In the genomic region with DNA sequence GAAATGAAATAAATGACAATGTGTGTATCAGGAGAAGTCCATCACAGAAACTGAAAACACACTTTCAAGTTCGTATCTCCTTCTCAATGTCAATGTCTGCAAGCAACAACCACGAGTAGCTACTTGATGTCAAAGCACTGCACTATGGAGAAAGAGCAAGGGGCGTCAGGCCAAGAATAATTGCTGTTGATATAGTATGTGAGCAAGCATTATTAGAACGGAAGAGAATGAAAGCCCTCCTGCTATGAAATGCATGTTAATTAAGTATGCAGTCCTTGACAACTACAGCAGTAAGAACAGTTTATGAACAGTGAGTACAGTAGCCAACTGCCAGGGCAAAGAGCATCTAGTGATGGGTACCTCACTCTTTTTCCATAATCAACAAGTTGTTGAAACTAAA, we compare ENCODE assay signal across 18 cellular contexts.
"Had no signal": no experiment of that assay in that cellular context is flagged by ENCODE, and none has a peak within 500 bp of the region (broad histone marks: within the 10 kb centered on the region; RNA-seq: fewer than 3 reads in every experiment).

No MANE protein-coding gene starts in this region.

- H3K27ac ChIP-seq: breast epithelium, dorsolateral prefrontal cortex, neutrophil, right atrium auricular region, skin epidermis, thoracic aorta had no signal

- ATAC-seq: activated CD4-positive, CD25-positive, alpha-beta regulatory T cell treated with anti-CD3 and anti-CD28 coated beads, Interleukin-2, amount 50 U/mL, for 24 hours; esophagus mucosa; naive thymus-derived CD4-positive, alpha-beta T cell; stimulated activated naive CD8-positive, alpha-beta T cell treated with anti-CD3 and anti-CD28 coated beads, Interleukin-15, amount 100 ng/mL, for 72 hours had no signal

- H3K27me3 ChIP-seq: breast epithelium, dorsolateral prefrontal cortex, neutrophil, right atrium auricular region had no signal

- H3K4me1 ChIP-seq: breast epithelium, right atrium auricular region had no signal

- DNase-seq: activated CD4-positive, alpha-beta T cell treated with anti-CD3 and anti-CD28 coated beads, Interleukin-2, amount 50 U/mL, for 4 hours; activated T-cell treated with anti-CD3 and anti-CD28 coated beads, Interleukin-2, amount 50 U/mL, for 1 hour; amniotic stem cell; dorsolateral prefrontal cortex; glutamatergic neuron; naive thymus-derived CD4-positive, alpha-beta T cell; posterior cingulate gyrus; stimulated activated CD4-positive, alpha-beta T cell treated with anti-CD3 and anti-CD28 coated beads, Interleukin-4, amount 100 ng/mL, for 4 hours; stimulated activated naive CD8-positive, alpha-beta T cell treated with anti-CD3 and anti-CD28 coated beads, Interleukin-15, amount 100 ng/mL, for 72 hours had no signal

- FAIRE-seq: TTC549 had no signal

- H3K9me3 ChIP-seq: neutrophil, right atrium auricular region, thoracic aorta had no signal

- H3K36me3 ChIP-seq: breast epithelium, neutrophil, right atrium auricular region, thoracic aorta had no signal

- H3K4me3 ChIP-seq: breast epithelium, dorsolateral prefrontal cortex, lung, right atrium auricular region, skin epidermis, thoracic aorta had no signal
